Comparison of ENCODE assay signal across 1 cellular context in genomic region chr10:90779573-90779972, GRCh38.
TF ChIP-seq lines count a peak whose summit lies in the region.

No MANE protein-coding gene starts in this region.

TF ChIP-seq in IMR-90, 13 proteins besides CTCF, POLR2A, EP300 and RAD21 (continued from another document):
- TF ChIP-seq CEBPB (IDR thresholded peaks at IDR 0.05; ENCODE audit: low read depth, low read length) (0 out of 2 replicates have a peak, but pooled peaks have one; percentile 19), CHD1 (IDR thresholded peaks at IDR 0.05; ENCODE audit: low read depth, low read length) (no peak)
TF ChIP-seq in IMR-90: peak in this region for 3.
